Comparison of ENCODE assay signal across 27 cellular contexts in the genomic region with DNA sequence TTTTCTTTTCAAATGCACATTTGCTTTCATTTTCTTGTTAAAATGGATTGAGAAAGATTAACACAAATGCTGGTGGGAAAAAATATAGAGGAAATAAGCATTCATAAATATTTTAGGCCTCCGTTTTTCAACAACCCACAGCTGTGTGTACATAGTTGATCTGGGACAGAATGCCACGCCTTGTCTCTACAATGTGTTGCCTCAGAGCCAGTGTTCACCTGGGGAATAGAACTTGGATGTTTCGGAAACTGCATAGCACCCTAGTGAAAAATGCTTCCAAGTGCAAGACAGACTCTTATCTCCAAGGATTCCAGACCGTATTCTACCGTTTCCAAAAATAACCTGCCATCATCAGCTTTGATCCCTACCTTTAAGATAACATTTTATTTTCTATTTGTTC.
"Had no signal": no experiment of that assay in that cellular context is flagged by ENCODE, and none has a peak within 500 bp of the region (broad histone marks: within the 10 kb centered on the region; RNA-seq: fewer than 3 reads in every experiment).

No MANE protein-coding gene starts in this region.

- H3K27me3 ChIP-seq: brain microvascular endothelial cell, gastroesophageal sphincter had no signal

- H3K27ac Mint-ChIP-seq: activated CD4-positive, alpha-beta T cell treated with anti-CD3 and anti-CD28 coated beads, Interleukin-2, amount 10 ng/mL, durations not matched to agents 7 days and 5 days; activated CD8-positive, alpha-beta memory T cell treated with anti-CD3 and anti-CD28 coated beads, Interleukin-2, amount 10 ng/mL, durations not matched to agents 7 days and 5 days; activated CD8-positive, alpha-beta T cell treated with anti-CD3 and anti-CD28 coated beads for 36 hours; activated naive CD4-positive, alpha-beta T cell treated with anti-CD3 and anti-CD28 coated beads, Interleukin-2, amount 50 U/mL, for 72 hours; endodermal cell; naive thymus-derived CD4-positive, alpha-beta T cell had no signal

- H3K36me3 Mint-ChIP-seq: activated CD8-positive, alpha-beta memory T cell treated with anti-CD3 and anti-CD28 coated beads, Interleukin-2, amount 10 ng/mL, durations not matched to agents 7 days and 5 days; naive thymus-derived CD4-positive, alpha-beta T cell had no signal

- DNase-seq: activated CD4-positive, alpha-beta T cell treated with anti-CD3 and anti-CD28 coated beads, Interleukin-2, amount 10 ng/mL, durations not matched to agents 7 days and 5 days; activated CD4-positive, CD25-positive, alpha-beta regulatory T cell treated with anti-CD3 and anti-CD28 coated beads, Interleukin-2, amount 50 U/mL, for 72 hours; activated CD8-positive, alpha-beta memory T cell treated with anti-CD3 and anti-CD28 coated beads, Interleukin-2, amount 10 ng/mL, durations not matched to agents 7 days and 5 days; activated CD8-positive, alpha-beta T cell treated with anti-CD3 and anti-CD28 coated beads for 36 hours; activated gamma-delta T cell treated with Interleukin-2 at 50 U/mL for 16 hours; activated T-cell treated with anti-CD3 and anti-CD28 coated beads for 4 hours; aorta; brain microvascular endothelial cell; dorsolateral prefrontal cortex; endodermal cell; head of caudate nucleus; islet precursor cell; left cardiac atrium; naive thymus-derived CD4-positive, alpha-beta T cell; occipital lobe; stimulated activated CD4-positive, alpha-beta T cell treated with anti-CD3 and anti-CD28 coated beads, Interleukin-2, amount 100 ng/mL, for 48 hours; stimulated activated naive CD4-positive, alpha-beta T cell treated with Interleukin-2 at 50 U/mL for 16 hours; T-helper 1 cell; WERI-Rb-1 had no signal

- H3K27ac ChIP-seq: brain microvascular endothelial cell, dorsolateral prefrontal cortex, epithelial cell of prostate, gastroesophageal sphincter, WERI-Rb-1 had no signal

- H3K4me1 ChIP-seq: gastroesophageal sphincter had no signal

- H3K9me3 Mint-ChIP-seq: activated CD4-positive, alpha-beta T cell treated with anti-CD3 and anti-CD28 coated beads, Interleukin-2, amount 10 ng/mL, durations not matched to agents 7 days and 5 days; activated CD8-positive, alpha-beta T cell treated with anti-CD3 and anti-CD28 coated beads for 36 hours; central memory CD8-positive, alpha-beta T cell; neural crest cell had no signal

- H3K9me3 ChIP-seq: gastroesophageal sphincter had no signal

- H3K4me3 ChIP-seq: dorsolateral prefrontal cortex, gastroesophageal sphincter, lung, smooth muscle cell had no signal

- ATAC-seq: activated CD8-positive, alpha-beta memory T cell treated with anti-CD3 and anti-CD28 coated beads, Interleukin-2, amount 10 ng/mL, durations not matched to agents 7 days and 5 days; activated CD8-positive, alpha-beta T cell treated with anti-CD3 and anti-CD28 coated beads for 36 hours; activated naive CD4-positive, alpha-beta T cell treated with anti-CD3 and anti-CD28 coated beads, Interleukin-2, amount 50 U/mL, for 72 hours; gastroesophageal sphincter; left cardiac atrium; naive thymus-derived CD4-positive, alpha-beta T cell; sciatic nerve had no signal

- H3K27me3 Mint-ChIP-seq: activated CD4-positive, alpha-beta T cell treated with anti-CD3 and anti-CD28 coated beads, Interleukin-2, amount 10 ng/mL, durations not matched to agents 7 days and 5 days; activated CD8-positive, alpha-beta T cell treated with anti-CD3 and anti-CD28 coated beads for 36 hours had no signal

- H3K4me3 Mint-ChIP-seq: activated CD4-positive, alpha-beta T cell treated with anti-CD3 and anti-CD28 coated beads, Interleukin-2, amount 10 ng/mL, durations not matched to agents 7 days and 5 days; activated CD8-positive, alpha-beta memory T cell treated with anti-CD3 and anti-CD28 coated beads, Interleukin-2, amount 10 ng/mL, durations not matched to agents 7 days and 5 days; activated CD8-positive, alpha-beta T cell treated with anti-CD3 and anti-CD28 coated beads for 36 hours; central memory CD8-positive, alpha-beta T cell; endodermal cell; naive thymus-derived CD4-positive, alpha-beta T cell; neural crest cell had no signal

- H3K36me3 ChIP-seq: brain microvascular endothelial cell, gastroesophageal sphincter, WERI-Rb-1 had no signal
